ENCODE assay signal across 2 cellular contexts in genomic region chr20:1562622-1563021, GRCh38.
TF ChIP-seq lines count a peak whose summit lies in the region.

No MANE protein-coding gene starts in this region.

TF ChIP-seq in GM12891, 5 proteins besides CTCF, POLR2A, EP300 and RAD21:
- TF ChIP-seq SPI1 (IDR thresholded peaks at IDR 0.05; ENCODE audit: low read depth, low read length): peak; percentile 51; the same call in 1 of the 2 replicates
- TF ChIP-seq TAF1 (IDR thresholded peaks at IDR 0.05; ENCODE audit: low read depth, low read length): no peak
- TF ChIP-seq POLR2AphosphoS5 (IDR thresholded peaks at IDR 0.05; ENCODE audit: low read depth, low read length): no peak

TF ChIP-seq in GM12878, 131 proteins besides CTCF, POLR2A, EP300 and RAD21:
- TF ChIP-seq TBL1XR1 (IDR thresholded peaks at IDR 0.05; ENCODE audit: low read depth, low read length) (no peak), PBX3 (IDR thresholded peaks at IDR 0.05; ENCODE audit: insufficient replicate concordance, low read depth, low read length) (no peak), ZNF207 (IDR thresholded peaks at IDR 0.05; ENCODE audit: borderline replicate concordance) (no peak), MTA2 (IDR thresholded peaks at IDR 0.05; ENCODE audit: low read depth) (no peak), POLR2AphosphoS5 (IDR thresholded peaks at IDR 0.05; ENCODE audit: low read length) (no peak), ZNF217 (IDR thresholded peaks at IDR 0.05) (no peak), IRF4 (IDR thresholded peaks at IDR 0.05; ENCODE audit: low read depth, low read length) (no peak), ZNF24 (IDR thresholded peaks at IDR 0.05) (no peak), TCF7 (IDR thresholded peaks at IDR 0.05; ENCODE audit: borderline replicate concordance) (0 out of 2 replicates have a peak, but pooled peaks have one; percentile 27), MYC (IDR thresholded peaks at IDR 0.05; ENCODE audit: insufficient read depth, insufficient read length, insufficient replicate concordance, low read length, severe bottlenecking) (no peak), EGR1 (IDR thresholded peaks at IDR 0.05; ENCODE audit: borderline replicate concordance in 1 of 2, low read depth in 2 of 2, low read length in 2 of 2) (no peak), IKZF1 (conservative IDR thresholded peaks at IDR 0.05) (peak; percentile 50; the same call in 1 of the 2 replicates), FOS (IDR thresholded peaks at IDR 0.05; ENCODE audit: borderline replicate concordance, extremely low read depth, insufficient read length) (no peak), E2F4 (IDR thresholded peaks at IDR 0.05; ENCODE audit: low read depth, low read length) (no peak), NFXL1 (IDR thresholded peaks at IDR 0.05; ENCODE audit: borderline replicate concordance) (no peak), IKZF2 (IDR thresholded peaks at IDR 0.05) (peak; percentile 44 to 52; a peak in 2 of 4 replicates), RAD51 (IDR thresholded peaks at IDR 0.05) (no peak), STAT1 (conservative IDR thresholded peaks at IDR 0.05) (no peak), BHLHE40 (IDR thresholded peaks at IDR 0.05; ENCODE audit: borderline replicate concordance in 1 of 2, low read depth in 2 of 2, low read length in 1 of 2) (no peak), PAX5 (IDR thresholded peaks at IDR 0.05; ENCODE audit: borderline replicate concordance, low read depth, low read length) (no peak), NR2C2 (IDR thresholded peaks at IDR 0.05; ENCODE audit: borderline replicate concordance, control insufficient read depth, insufficient read length, low read depth) (no peak), SUZ12 (IDR thresholded peaks at IDR 0.05; ENCODE audit: unreplicated experiment) (no peak), JUNB (IDR thresholded peaks at IDR 0.05) (peak; percentile 46), SPI1 (IDR thresholded peaks at IDR 0.05; ENCODE audit: borderline replicate concordance, insufficient read depth, low read depth, low read length) (peak; percentile 45; the same call in 1 of the 2 replicates), CREM (IDR thresholded peaks at IDR 0.05; ENCODE audit: low read depth) (no peak), CREB1 (IDR thresholded peaks at IDR 0.05; ENCODE audit: low read depth) (no peak), RCOR1 (conservative IDR thresholded peaks at IDR 0.05; ENCODE audit: low read depth, low read length) (no peak), HDAC6 (IDR thresholded peaks at IDR 0.05; ENCODE audit: unreplicated experiment) (no peak), ZBTB4 (CRISPR knock-in tag; IDR thresholded peaks at IDR 0.05) (no peak), ZSCAN29 (IDR thresholded peaks at IDR 0.05) (no peak), PML (IDR thresholded peaks at IDR 0.05; ENCODE audit: low read length) (no peak), NRF1 (conservative IDR thresholded peaks at IDR 0.05; ENCODE audit: low read depth, low read length) (no peak), E2F8 (IDR thresholded peaks at IDR 0.05; ENCODE audit: low read depth, partially characterized antibody) (no peak)
- TF ChIP-seq, protein P1, sequence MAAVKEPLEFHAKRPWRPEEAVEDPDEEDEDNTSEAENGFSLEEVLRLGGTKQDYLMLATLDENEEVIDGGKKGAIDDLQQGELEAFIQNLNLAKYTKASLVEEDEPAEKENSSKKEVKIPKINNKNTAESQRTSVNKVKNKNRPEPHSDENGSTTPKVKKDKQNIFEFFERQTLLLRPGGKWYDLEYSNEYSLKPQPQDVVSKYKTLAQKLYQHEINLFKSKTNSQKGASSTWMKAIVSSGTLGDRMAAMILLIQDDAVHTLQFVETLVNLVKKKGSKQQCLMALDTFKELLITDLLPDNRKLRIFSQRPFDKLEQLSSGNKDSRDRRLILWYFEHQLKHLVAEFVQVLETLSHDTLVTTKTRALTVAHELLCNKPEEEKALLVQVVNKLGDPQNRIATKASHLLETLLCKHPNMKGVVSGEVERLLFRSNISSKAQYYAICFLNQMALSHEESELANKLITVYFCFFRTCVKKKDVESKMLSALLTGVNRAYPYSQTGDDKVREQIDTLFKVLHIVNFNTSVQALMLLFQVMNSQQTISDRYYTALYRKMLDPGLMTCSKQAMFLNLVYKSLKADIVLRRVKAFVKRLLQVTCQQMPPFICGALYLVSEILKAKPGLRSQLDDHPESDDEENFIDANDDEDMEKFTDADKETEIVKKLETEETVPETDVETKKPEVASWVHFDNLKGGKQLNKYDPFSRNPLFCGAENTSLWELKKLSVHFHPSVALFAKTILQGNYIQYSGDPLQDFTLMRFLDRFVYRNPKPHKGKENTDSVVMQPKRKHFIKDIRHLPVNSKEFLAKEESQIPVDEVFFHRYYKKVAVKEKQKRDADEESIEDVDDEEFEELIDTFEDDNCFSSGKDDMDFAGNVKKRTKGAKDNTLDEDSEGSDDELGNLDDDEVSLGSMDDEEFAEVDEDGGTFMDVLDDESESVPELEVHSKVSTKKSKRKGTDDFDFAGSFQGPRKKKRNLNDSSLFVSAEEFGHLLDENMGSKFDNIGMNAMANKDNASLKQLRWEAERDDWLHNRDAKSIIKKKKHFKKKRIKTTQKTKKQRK (IDR thresholded peaks at IDR 0.05; ENCODE audit: low read depth, low read length): no peak
- TF ChIP-seq, protein P2, sequence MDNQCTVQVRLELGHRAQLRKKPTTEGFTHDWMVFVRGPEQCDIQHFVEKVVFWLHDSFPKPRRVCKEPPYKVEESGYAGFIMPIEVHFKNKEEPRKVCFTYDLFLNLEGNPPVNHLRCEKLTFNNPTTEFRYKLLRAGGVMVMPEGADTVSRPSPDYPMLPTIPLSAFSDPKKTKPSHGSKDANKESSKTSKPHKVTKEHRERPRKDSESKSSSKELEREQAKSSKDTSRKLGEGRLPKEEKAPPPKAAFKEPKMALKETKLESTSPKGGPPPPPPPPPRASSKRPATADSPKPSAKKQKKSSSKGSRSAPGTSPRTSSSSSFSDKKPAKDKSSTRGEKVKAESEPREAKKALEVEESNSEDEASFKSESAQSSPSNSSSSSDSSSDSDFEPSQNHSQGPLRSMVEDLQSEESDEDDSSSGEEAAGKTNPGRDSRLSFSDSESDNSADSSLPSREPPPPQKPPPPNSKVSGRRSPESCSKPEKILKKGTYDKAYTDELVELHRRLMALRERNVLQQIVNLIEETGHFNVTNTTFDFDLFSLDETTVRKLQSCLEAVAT (IDR thresholded peaks at IDR 0.05): no peak
- TF ChIP-seq, protein P3, sequence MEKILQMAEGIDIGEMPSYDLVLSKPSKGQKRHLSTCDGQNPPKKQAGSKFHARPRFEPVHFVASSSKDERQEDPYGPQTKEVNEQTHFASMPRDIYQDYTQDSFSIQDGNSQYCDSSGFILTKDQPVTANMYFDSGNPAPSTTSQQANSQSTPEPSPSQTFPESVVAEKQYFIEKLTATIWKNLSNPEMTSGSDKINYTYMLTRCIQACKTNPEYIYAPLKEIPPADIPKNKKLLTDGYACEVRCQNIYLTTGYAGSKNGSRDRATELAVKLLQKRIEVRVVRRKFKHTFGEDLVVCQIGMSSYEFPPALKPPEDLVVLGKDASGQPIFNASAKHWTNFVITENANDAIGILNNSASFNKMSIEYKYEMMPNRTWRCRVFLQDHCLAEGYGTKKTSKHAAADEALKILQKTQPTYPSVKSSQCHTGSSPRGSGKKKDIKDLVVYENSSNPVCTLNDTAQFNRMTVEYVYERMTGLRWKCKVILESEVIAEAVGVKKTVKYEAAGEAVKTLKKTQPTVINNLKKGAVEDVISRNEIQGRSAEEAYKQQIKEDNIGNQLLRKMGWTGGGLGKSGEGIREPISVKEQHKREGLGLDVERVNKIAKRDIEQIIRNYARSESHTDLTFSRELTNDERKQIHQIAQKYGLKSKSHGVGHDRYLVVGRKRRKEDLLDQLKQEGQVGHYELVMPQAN (conservative IDR thresholded peaks at IDR 0.05): no peak
